In genomic region chr2:67079729-67080128, GRCh38 we compare ENCODE assay signal across 23 cellular contexts.
"Had no signal": no experiment of that assay in that cellular context is flagged by ENCODE, and none has a peak within 500 bp of the region (broad histone marks: within the 10 kb centered on the region; RNA-seq: fewer than 3 reads in every experiment).

No MANE protein-coding gene starts in this region.

- ATAC-seq: HepG2, SK-N-SH treated with all-trans-retinoic acid at 6 μM for 48 hours had no signal

- H3K4me3 ChIP-seq: MG63, SJCRH30 had no signal

- H3K4me1 ChIP-seq: SJCRH30 had no signal

- H3K36me3 ChIP-seq: MG63, SJCRH30 had no signal

- H3K27ac ChIP-seq: SJCRH30 had no signal

- H3K27me3 ChIP-seq: MG63, SJCRH30 had no signal

- H3K9me3 ChIP-seq: MG63, SJCRH30 had no signal

- DNase-seq: IMR-90, Karpas-422, KG1, MG63, NCI-H1092, NCI-H1105 treated with DMSO at 0.1 percent for 48 hours, NCI-H1436 treated with DMSO at 0.1 percent for 48 hours, NCI-H1694 treated with DMSO at 0.1 percent for 48 hours, NCI-H1930, NCI-H2081, NCI-H2107, NCI-H2171, NCI-H226, NCI-H446, NCI-H510A, NCI-H524 treated with DMSO at 0.1 percent for 48 hours, NCI-H69, NCI-H774, Right ventricle myocardium superior, RPMI8226, SJCRH30 had no signal
